ENCODE assay signal across 15 cellular contexts in the genomic region with DNA sequence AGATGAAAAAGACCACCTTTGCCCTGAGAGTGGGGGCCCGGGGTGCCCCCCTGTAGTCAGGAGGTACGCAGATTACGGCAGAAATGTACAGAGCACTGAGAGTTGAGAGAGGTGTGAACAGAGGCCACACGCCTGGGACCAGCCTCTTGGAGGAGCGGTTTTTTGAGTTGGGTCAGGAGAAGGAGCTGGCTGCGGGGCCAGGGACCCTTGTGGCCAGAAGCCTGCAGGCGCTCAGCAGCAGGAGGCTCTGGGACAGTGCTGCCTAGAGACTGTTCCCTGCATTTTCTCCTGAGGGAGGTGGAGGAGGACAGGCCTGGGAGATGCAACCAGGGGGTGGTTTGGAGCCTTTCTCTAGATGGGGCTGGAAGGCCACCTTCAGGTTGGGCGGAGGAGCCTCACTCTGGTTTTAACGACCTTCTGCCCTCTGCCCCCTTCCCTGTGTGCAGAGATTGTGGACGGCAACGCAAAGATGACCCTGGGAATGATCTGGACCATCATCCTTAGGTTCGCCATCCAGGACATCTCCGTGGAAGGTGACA. TPM values are rescaled to one million over a fixed set of nuclear protein-coding genes. Genes with fewer than 3 reads are reported as not detected.
DNase-seq lines count a peak whose midpoint lies in the region; ATAC-seq and TF ChIP-seq lines count a peak whose summit lies in the region.
"Had no signal": no experiment of that assay in that cellular context is flagged by ENCODE, and none has a peak within 500 bp of the region (broad histone marks: within the 10 kb centered on the region; RNA-seq: fewer than 3 reads in every experiment).

No MANE protein-coding gene starts in this region.

- H3K4me1 Mint-ChIP-seq in activated T-helper 1 cell treated with anti-CD3 and anti-CD28 coated beads, Interleukin-12 subunit alpha, Interleukin-12 subunit beta, Interleukin-2, Interleukin-4 antibody, amounts not matched to agents 30 ng/mL and 10 ng/mL and 1 ng/mL, durations not matched to agents 14 hours and 24 hours and 36 hours (ENCODE audit: low read depth): peaks cover 4% of the 10 kb centered on the region
- H3K4me1 Mint-ChIP-seq: IgD-negative memory B cell had no signal

- no peak overlapping the region for H3K27ac Mint-ChIP-seq in activated T-helper 1 cell treated with anti-CD3 and anti-CD28 coated beads, Interleukin-12 subunit alpha, Interleukin-12 subunit beta, Interleukin-2, Interleukin-4 antibody, amounts not matched to agents 30 ng/mL and 10 ng/mL and 1 ng/mL, durations not matched to agents 14 hours and 24 hours and 36 hours

- H3K27ac ChIP-seq in cardiac muscle cell: peak overlapping the region; percentile 19
- H3K27ac ChIP-seq in VCaP: peak overlapping the region; percentile 95
- no peak overlapping the region for H3K27ac ChIP-seq in foreskin keratinocyte
- peak overlapping the region; percentile 37 for H3K27ac ChIP-seq in stomach smooth muscle (ENCODE audit: low read length)

- H3K9me3 Mint-ChIP-seq in activated T-helper 1 cell treated with anti-CD3 and anti-CD28 coated beads, Interleukin-12 subunit alpha, Interleukin-12 subunit beta, Interleukin-2, Interleukin-4 antibody, amounts not matched to agents 30 ng/mL and 10 ng/mL and 1 ng/mL, durations not matched to agents 14 hours and 24 hours and 36 hours: no peaks in the 10 kb centered on the region
- H3K9me3 Mint-ChIP-seq: activated naive CD4-positive, alpha-beta T cell treated with anti-CD3 and anti-CD28 coated beads, Interleukin-2, amount 50 U/mL, for 72 hours; IgD-negative memory B cell; stimulated activated naive B cell treated with anti-CD40 and anti-IgM and Interleukin-4, amounts not matched to agents 10 μg/mL and 1 μg/mL and 100 μg/mL, for 72 hours had no signal

- no peak for ATAC-seq in Right ventricle myocardium inferior
- no peak for ATAC-seq in foreskin keratinocyte
- ATAC-seq in GM18511 (IDR thresholded peaks at IDR 0.05; ENCODE audit: unreplicated experiment): no peak
- ATAC-seq: activated naive CD4-positive, alpha-beta T cell treated with anti-CD3 and anti-CD28 coated beads, Interleukin-2, amount 50 U/mL, for 72 hours; stimulated activated naive B cell treated with anti-CD40 and anti-IgM and Interleukin-4, amounts not matched to agents 10 μg/mL and 1 μg/mL and 100 μg/mL, for 72 hours had no signal

- no peak overlapping the region for H3K4me3 Mint-ChIP-seq in activated T-helper 1 cell treated with anti-CD3 and anti-CD28 coated beads, Interleukin-12 subunit alpha, Interleukin-12 subunit beta, Interleukin-2, Interleukin-4 antibody, amounts not matched to agents 30 ng/mL and 10 ng/mL and 1 ng/mL, durations not matched to agents 14 hours and 24 hours and 36 hours
- H3K4me3 Mint-ChIP-seq: IgD-negative memory B cell; stimulated activated naive B cell treated with anti-CD40 and anti-IgM and Interleukin-4, amounts not matched to agents 10 μg/mL and 1 μg/mL and 100 μg/mL, for 72 hours had no signal

- peaks cover 2% of the 10 kb centered on the region for H3K27me3 Mint-ChIP-seq in activated T-helper 1 cell treated with anti-CD3 and anti-CD28 coated beads, Interleukin-12 subunit alpha, Interleukin-12 subunit beta, Interleukin-2, Interleukin-4 antibody, amounts not matched to agents 30 ng/mL and 10 ng/mL and 1 ng/mL, durations not matched to agents 14 hours and 24 hours and 36 hours (ENCODE audit: insufficient read depth)
- H3K27me3 Mint-ChIP-seq: IgD-negative memory B cell; stimulated activated naive B cell treated with anti-CD40 and anti-IgM and Interleukin-4, amounts not matched to agents 10 μg/mL and 1 μg/mL and 100 μg/mL, for 72 hours had no signal

- intact Hi-C loops in Right ventricle myocardium inferior (cut with DNase I): no loop called here
- intact Hi-C loops in activated T-helper 1 cell treated with anti-CD3 and anti-CD28 coated beads, Interleukin-12 subunit alpha, Interleukin-12 subunit beta, Interleukin-2, Interleukin-4 antibody, amounts not matched to agents 30 ng/mL and 10 ng/mL and 1 ng/mL, durations not matched to agents 14 hours and 24 hours and 36 hours (cut with micrococcal nuclease): no loop called here

- DNase-seq in cardiac muscle cell (ENCODE audit: low read depth in 1 of 2, low spot score in 1 of 2): no peak
- no peak for DNase-seq in Right ventricle myocardium inferior (ENCODE audit: missing footprints)
- DNase-seq in foreskin keratinocyte: no peak
- no peak for DNase-seq in GM13977 (ENCODE audit: low spot score)
- DNase-seq in activated T-helper 1 cell treated with anti-CD3 and anti-CD28 coated beads, Interleukin-12 subunit alpha, Interleukin-12 subunit beta, Interleukin-2, Interleukin-4 antibody, amounts not matched to agents 30 ng/mL and 10 ng/mL and 1 ng/mL, durations not matched to agents 14 hours and 24 hours and 36 hours (ENCODE audit: low spot score): no peak
- DNase-seq: activated CD4-positive, alpha-beta T cell treated with anti-CD3 and anti-CD28 coated beads for 1 hour; NCI-H82; stimulated activated naive B cell treated with anti-CD40 and anti-IgM and Interleukin-4, amounts not matched to agents 10 μg/mL and 1 μg/mL and 100 μg/mL, for 72 hours had no signal

- in situ Hi-C loops in GM13977 (cut with MboI; ENCODE audit: low pct_unique_long_range_greater_than_20kb, low sequenced_read_pairs, unreplicated experiment): no loop called here

- no peak for TF ChIP-seq CTCF in cardiac muscle cell (IDR thresholded peaks at IDR 0.05; ENCODE audit: low read depth, low read length)
- TF ChIP-seq CTCF in VCaP (conservative IDR thresholded peaks at IDR 0.05): no peak
- TF ChIP-seq CTCF in foreskin keratinocyte (conservative IDR thresholded peaks at IDR 0.05): peak; percentile 14
- no peak for TF ChIP-seq CTCF in GM13977 (IDR thresholded peaks at IDR 0.05; ENCODE audit: extremely low read depth, insufficient read depth, missing control alignments)

- no peak overlapping the region for H3K9ac ChIP-seq in stomach smooth muscle (ENCODE audit: low read length in 2 of 2)

- peaks cover 42% of the 10 kb centered on the region for H3K36me3 Mint-ChIP-seq in activated T-helper 1 cell treated with anti-CD3 and anti-CD28 coated beads, Interleukin-12 subunit alpha, Interleukin-12 subunit beta, Interleukin-2, Interleukin-4 antibody, amounts not matched to agents 30 ng/mL and 10 ng/mL and 1 ng/mL, durations not matched to agents 14 hours and 24 hours and 36 hours (ENCODE audit: low read depth)
- H3K36me3 Mint-ChIP-seq: IgD-negative memory B cell had no signal

- no peak overlapping the region for H3K4me3 ChIP-seq in cardiac muscle cell
- no peak overlapping the region for H3K4me3 ChIP-seq in stomach smooth muscle (ENCODE audit: low read length in 2 of 2)
- H3K4me3 ChIP-seq: skin epidermis had no signal

- H3K4me1 ChIP-seq in cardiac muscle cell (ENCODE audit: low read depth) (no peaks in the 10 kb centered on the region), foreskin keratinocyte (no peaks in the 10 kb centered on the region), stomach smooth muscle (ENCODE audit: control insufficient read depth, insufficient read depth, low read length) (peaks cover 75% of the 10 kb centered on the region)

- no peaks in the 10 kb centered on the region for H3K27me3 ChIP-seq in cardiac muscle cell
- no peaks in the 10 kb centered on the region for H3K27me3 ChIP-seq in foreskin keratinocyte
- no peaks in the 10 kb centered on the region for H3K27me3 ChIP-seq in stomach smooth muscle (ENCODE audit: control insufficient read depth in 1 of 2, insufficient read depth in 2 of 2, low read length in 2 of 2)

- H3K36me3 ChIP-seq in cardiac muscle cell: peaks cover 52% of the 10 kb centered on the region
- peaks cover 45 to 64% of the 10 kb centered on the region in 2 donors for H3K36me3 ChIP-seq in stomach smooth muscle (ENCODE audit: control insufficient read depth in 2 of 2, insufficient read depth in 2 of 2, low read length in 2 of 2)

- H3K9me3 ChIP-seq in cardiac muscle cell (ENCODE audit: low read depth) (no peaks in the 10 kb centered on the region), stomach smooth muscle (ENCODE audit: control insufficient read depth in 2 of 2, low read length in 2 of 2) (no peaks in the 10 kb centered on the region)

RNA-seq across cellular contexts. Expression of gene CAPN12, which starts 39.7 kb away (rescaled TPM):
- total RNA-seq in cardiac muscle cell (1.6 and 10.9 TPM in 2 replicates), Right ventricle myocardium inferior (not detected), foreskin keratinocyte (0.78 and 1.4 TPM in 2 replicates)
- polyA plus RNA-seq in cardiac muscle cell (1.3 and 3.4 TPM in 2 replicates), foreskin keratinocyte (1.6 and 2.5 TPM in 2 replicates)
- 1.1 and 2.5 TPM in 2 replicates for total RNA-seq in activated T-helper 1 cell treated with anti-CD3 and anti-CD28 coated beads, Interleukin-12 subunit alpha, Interleukin-12 subunit beta, Interleukin-2, Interleukin-4 antibody, amounts not matched to agents 30 ng/mL and 10 ng/mL and 1 ng/mL, durations not matched to agents 14 hours and 24 hours and 36 hours
- total RNA-seq: RPMI7951 had no signal

RNA-seq across cellular contexts. Expression of gene ACTN4, which starts 57.1 kb away (rescaled TPM):
- 391 and 465 TPM in 2 replicates for total RNA-seq in cardiac muscle cell
- 70.2 and 77.4 TPM in 2 replicates for polyA plus RNA-seq in cardiac muscle cell
- 145 TPM for total RNA-seq in Right ventricle myocardium inferior
- total RNA-seq in foreskin keratinocyte: 499 and 534 TPM in 2 replicates
- 532 and 546 TPM in 2 replicates for polyA plus RNA-seq in foreskin keratinocyte
- total RNA-seq in activated T-helper 1 cell treated with anti-CD3 and anti-CD28 coated beads, Interleukin-12 subunit alpha, Interleukin-12 subunit beta, Interleukin-2, Interleukin-4 antibody, amounts not matched to agents 30 ng/mL and 10 ng/mL and 1 ng/mL, durations not matched to agents 14 hours and 24 hours and 36 hours: 281 and 287 TPM in 2 replicates
